Comparison of ENCODE assay signal across 10 cellular contexts in the genomic region with DNA sequence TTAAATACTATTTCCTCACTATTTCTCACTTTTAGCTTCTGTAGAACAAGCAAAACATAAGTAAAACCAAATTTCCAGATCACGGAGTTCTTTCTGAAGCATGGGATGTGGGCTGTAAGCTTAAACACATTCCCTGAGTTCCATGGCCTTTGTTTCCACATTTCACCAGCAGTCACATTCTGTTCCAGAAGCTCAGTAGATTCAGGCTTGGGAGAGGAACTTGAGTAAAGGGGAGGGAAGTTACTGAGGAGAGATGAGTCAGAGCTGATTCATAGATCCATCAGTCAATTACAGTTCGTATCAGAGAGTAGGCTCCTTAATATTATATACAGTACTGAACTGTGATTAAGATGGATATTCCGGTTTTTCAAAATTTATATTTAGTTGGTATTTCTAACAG.
DNase-seq lines count a peak whose midpoint lies in the region; ATAC-seq, FAIRE-seq and TF ChIP-seq lines count a peak whose summit lies in the region.
"Had no signal": no experiment of that assay in that cellular context is flagged by ENCODE, and none has a peak within 500 bp of the region (broad histone marks: within the 10 kb centered on the region; RNA-seq: fewer than 3 reads in every experiment).

No MANE protein-coding gene starts in this region.

- H3K27ac Mint-ChIP-seq in T-helper 17 cell = no peak overlapping the region

- TF ChIP-seq CTCF in fibroblast of mammary gland (conservative IDR thresholded peaks at IDR 0.05; ENCODE audit: control insufficient read depth, insufficient read depth, low read depth, low read length) = peak; percentile 15
- no peak for TF ChIP-seq CTCF in omental fat pad (IDR thresholded peaks at IDR 0.05)

- H3K4me3 Mint-ChIP-seq in T-helper 17 cell = no peak overlapping the region

- FAIRE-seq in H54 (lab: Jason Lieb, UNC) = peak; percentile 97

- ATAC-seq in omental fat pad (ENCODE audit: low FRiP score) (peak; percentile 77), T-helper 17 cell (no peak), HG03135 (IDR thresholded peaks at IDR 0.05; ENCODE audit: unreplicated experiment) (no peak), HG03175 (IDR thresholded peaks at IDR 0.05; ENCODE audit: unreplicated experiment) (no peak)

- H3K4me3 ChIP-seq in fibroblast of mammary gland (ENCODE audit: control insufficient read depth, low read depth, low read length) = no peak overlapping the region

- DNase-seq in H54 (ENCODE audit: insufficient read length, low spot score) (peak; percentile 7), RKO (ENCODE audit: low spot score) (peak; percentile 40), fibroblast of mammary gland (ENCODE audit: low read depth) (peak; percentile 96), omental fat pad (ENCODE audit: low spot score) (no peak), T-helper 17 cell (no peak), DMS 273 (lab: John Stamatoyannopoulos, UW; ENCODE audit: unreplicated experiment) (no peak)
- DNase-seq: activated effector memory CD4-positive, alpha-beta T cell treated with Interleukin-2 at 50 U/mL for 16 hours; NCI-H146 had no signal

- no peaks in the 10 kb centered on the region for H3K9me3 ChIP-seq in T-helper 17 cell (ENCODE audit: control insufficient read depth, low read length, poor library complexity, severe bottlenecking)

- H3K27me3 Mint-ChIP-seq in T-helper 17 cell = no peaks in the 10 kb centered on the region

- no peaks in the 10 kb centered on the region for H3K36me3 Mint-ChIP-seq in T-helper 17 cell (ENCODE audit: low read depth)

- H3K4me1 Mint-ChIP-seq in T-helper 17 cell = no peaks in the 10 kb centered on the region

- TF ChIP-seq POLR2A in H54 (IDR thresholded peaks at IDR 0.05; ENCODE audit: low read depth, low read length) = no peak

Comparison
In these comparisons a context has a peak if more than half of its experiments do, and no peak if none do; other contexts are left out.
1. DNase-seq: peak in H54 (single experiment), RKO (single experiment) and fibroblast of mammary gland (single experiment); none in omental fat pad (single experiment), T-helper 17 cell (0 of 3) and DMS 273 (single experiment).